In genomic region chr16:85573696-85574641, GRCh38 we compare ENCODE assay signal across 8 cellular contexts. TPM values are rescaled to one million over a fixed set of nuclear protein-coding genes. Genes with fewer than 3 reads are reported as not detected.
DNase-seq lines count a peak whose midpoint lies in the region; ATAC-seq and TF ChIP-seq lines count a peak whose summit lies in the region.

No MANE protein-coding gene starts in this region.

- no peak overlapping the region for H2AFZ ChIP-seq in MM.1S (ENCODE audit: low read length)

- peak; percentile 48 for DNase-seq in CD1c-positive myeloid dendritic cell (ENCODE audit: extremely low spot score)
- peak; percentile 71 to 80 (median 77) for DNase-seq in ovary
- no peak for DNase-seq in MM.1S
- no peak for DNase-seq in stimulated activated naive CD4-positive, alpha-beta T cell treated with Interleukin-2 at 50 U/mL for 16 hours (lab: John Stamatoyannopoulos, UW)

- TF ChIP-seq CTCF in gastroesophageal sphincter (IDR thresholded peaks at IDR 0.05) (no peak), ovary (IDR thresholded peaks at IDR 0.05) (no peak), MM.1S (IDR thresholded peaks at IDR 0.05; ENCODE audit: low read length) (no peak)

- TF ChIP-seq POLR2A in gastroesophageal sphincter (IDR thresholded peaks at IDR 0.05) (no peak), ovary (IDR thresholded peaks at IDR 0.05) (no peak)

- no peaks in the 10 kb centered on the region for H4K20me1 ChIP-seq in MM.1S (ENCODE audit: insufficient read depth, low read length)

- no peaks in the 10 kb centered on the region for H3K27me3 ChIP-seq in gastroesophageal sphincter
- H3K27me3 ChIP-seq in ovary: no peaks in the 10 kb centered on the region
- H3K27me3 ChIP-seq in MM.1S (replicated peaks; ENCODE audit: insufficient read depth, low read length): no peaks in the 10 kb centered on the region

- TF ChIP-seq EP300 in gastroesophageal sphincter (IDR thresholded peaks at IDR 0.05) (no peak), ovary (IDR thresholded peaks at IDR 0.05) (no peak)

- H3K27ac ChIP-seq in gastroesophageal sphincter: peak overlapping the region; percentile 26 to 78 (median 77)
- H3K27ac ChIP-seq in ovary: peak overlapping the region in 1 of 2 donors; percentile 45
- H3K27ac ChIP-seq in MM.1S (ENCODE audit: low read length): no peak overlapping the region

- H3F3A ChIP-seq in MM.1S (ENCODE audit: insufficient read depth, low read length): peaks cover 19% of the 10 kb centered on the region

- no peak overlapping the region for H3K4me2 ChIP-seq in MM.1S (ENCODE audit: low read depth, low read length)

- peak overlapping the region in 1 of 2 donors; percentile 23 for H3K4me3 ChIP-seq in gastroesophageal sphincter
- H3K4me3 ChIP-seq in ovary: peak overlapping the region; percentile 14
- no peak overlapping the region for H3K4me3 ChIP-seq in MM.1S (ENCODE audit: low read length)

- WGBS in gastroesophageal sphincter (ENCODE audit: low coverage in 1 of 2), 2 donors: 8 to 15% methylated on average over 4 of the region's 37 CpGs
- WGBS in ovary, 3 donors: 17 to 25% (median 22%) methylated on average over 34 to 37 of the region's 37 CpGs

- H3K9ac ChIP-seq in MM.1S (ENCODE audit: low read length): no peak overlapping the region

- no peaks in the 10 kb centered on the region for H3K9me2 ChIP-seq in MM.1S (replicated peaks; ENCODE audit: insufficient read depth, low read length)

- H3K4me1 ChIP-seq in gastroesophageal sphincter (peaks cover 0 to 61% (median 20%) of the 10 kb centered on the region in 3 donors), ovary (ENCODE audit: insufficient read depth) (peaks cover 13% of the 10 kb centered on the region), MM.1S (ENCODE audit: low read length) (peaks cover 28% of the 10 kb centered on the region)

- peaks cover 86% of the 10 kb centered on the region for H3K79me2 ChIP-seq in MM.1S (ENCODE audit: low read length)

- ATAC-seq in SK-N-SH treated with all-trans-retinoic acid at 6 μM for 48 hours (peak; percentile 72), gastroesophageal sphincter (peak; percentile 56), GM21381 (IDR thresholded peaks at IDR 0.05; ENCODE audit: unreplicated experiment) (no peak), GM18520 (IDR thresholded peaks at IDR 0.05; ENCODE audit: unreplicated experiment) (no peak)

- intact Hi-C loops in ovary (cut with DNase I): no loop called here

- H3K9me3 ChIP-seq in gastroesophageal sphincter (peaks cover 0 to 8% (median 0%) of the 10 kb centered on the region in 3 donors), ovary (no peaks in the 10 kb centered on the region), MM.1S (replicated peaks; ENCODE audit: insufficient read depth, low read length) (no peaks in the 10 kb centered on the region)

- H3K36me3 ChIP-seq in gastroesophageal sphincter (no peaks in the 10 kb centered on the region), ovary (no peaks in the 10 kb centered on the region), MM.1S (replicated peaks; ENCODE audit: insufficient read depth, low read length) (no peaks in the 10 kb centered on the region)

TF ChIP-seq in SK-N-SH treated with all-trans-retinoic acid at 6 μM for 48 hours, 23 proteins besides CTCF, POLR2A, EP300 and RAD21:
- TF ChIP-seq ZNF70 (CRISPR knock-in tag; IDR thresholded peaks at IDR 0.05): no peak
- TF ChIP-seq ZFP3 (CRISPR knock-in tag; IDR thresholded peaks at IDR 0.05): no peak
- 0 out of 2 replicates have a peak, but pooled peaks have one; percentile 62 for TF ChIP-seq TSHZ2 (CRISPR knock-in tag; IDR thresholded peaks at IDR 0.05)
- TF ChIP-seq PPARA (CRISPR knock-in tag; IDR thresholded peaks at IDR 0.05; ENCODE audit: borderline replicate concordance): no peak
- no peak for TF ChIP-seq SNAI2 (CRISPR knock-in tag; IDR thresholded peaks at IDR 0.05)
- TF ChIP-seq PATZ1 (CRISPR knock-in tag; IDR thresholded peaks at IDR 0.05; ENCODE audit: borderline replicate concordance): peak; percentile 96
- TF ChIP-seq TCF4 (CRISPR knock-in tag; IDR thresholded peaks at IDR 0.05; ENCODE audit: borderline replicate concordance): peak; percentile 79
- TF ChIP-seq OSR1 (CRISPR knock-in tag; IDR thresholded peaks at IDR 0.05): no peak

RNA-seq across cellular contexts. Expression of gene GSE1, which starts 39.2 kb away (rescaled TPM):
- total RNA-seq in gastroesophageal sphincter (10 to 100 TPM; 23.4 to 65.5 (median 52.5) TPM), ovary (100 to 1,000 TPM in 4 of 7 donors, 10 to 100 TPM in 3; 37.4 to 212 (median 130) TPM)
- polyA plus RNA-seq in ovary: 10 to 100 TPM; 32.9 to 36.1 TPM

Comparison
In these comparisons a context has a peak if more than half of its experiments do, and no peak if none do; other contexts are left out.
1. DNase-seq: peak in CD1c-positive myeloid dendritic cell (single experiment) and ovary (5 of 5); none in MM.1S (single experiment) and stimulated activated naive CD4-positive, alpha-beta T cell treated with Interleukin-2 at 50 U/mL for 16 hours (single experiment).
2. ATAC-seq: peak in SK-N-SH treated with all-trans-retinoic acid at 6 μM for 48 hours (single experiment) and gastroesophageal sphincter (single experiment); none in GM21381 (single experiment) and GM18520 (single experiment).